In genomic region chr2:221518201-221518936, GRCh38 we compare ENCODE assay signal across 8 cellular contexts. TPM values are rescaled to one million over a fixed set of nuclear protein-coding genes. Genes with fewer than 3 reads are reported as not detected.
DNase-seq lines count a peak whose midpoint lies in the region; ATAC-seq lines count a peak whose summit lies in the region.

No MANE protein-coding gene starts in this region.

- H3K27ac ChIP-seq in substantia nigra (ENCODE audit: low read depth, low read length, poor library complexity, severe bottlenecking), result no peak overlapping the region

- DNase-seq in NAMALWA (ENCODE audit: low spot score) (peak; percentile 19), HuH-7.5 (ENCODE audit: low spot score) (no peak), NCI-H2081 (lab: John Stamatoyannopoulos, UW) (no peak), substantia nigra (lab: John Stamatoyannopoulos, UW) (no peak), medulla oblongata (ENCODE audit: extremely low spot score) (no peak)

- ATAC-seq in GM18519 (IDR thresholded peaks at IDR 0.05; ENCODE audit: low FRiP score, unreplicated experiment) (peak; percentile 36), GM21786 (IDR thresholded peaks at IDR 0.05; ENCODE audit: unreplicated experiment) (peak; percentile 46), esophagus mucosa (peak; percentile 43)

RNA-seq across cellular contexts. Expression of gene EPHA4, which starts 53.7 kb away (rescaled TPM):
- total RNA-seq in esophagus mucosa, result 16.9 TPM
